Comparison of ENCODE assay signal across 8 cellular contexts in the genomic region with DNA sequence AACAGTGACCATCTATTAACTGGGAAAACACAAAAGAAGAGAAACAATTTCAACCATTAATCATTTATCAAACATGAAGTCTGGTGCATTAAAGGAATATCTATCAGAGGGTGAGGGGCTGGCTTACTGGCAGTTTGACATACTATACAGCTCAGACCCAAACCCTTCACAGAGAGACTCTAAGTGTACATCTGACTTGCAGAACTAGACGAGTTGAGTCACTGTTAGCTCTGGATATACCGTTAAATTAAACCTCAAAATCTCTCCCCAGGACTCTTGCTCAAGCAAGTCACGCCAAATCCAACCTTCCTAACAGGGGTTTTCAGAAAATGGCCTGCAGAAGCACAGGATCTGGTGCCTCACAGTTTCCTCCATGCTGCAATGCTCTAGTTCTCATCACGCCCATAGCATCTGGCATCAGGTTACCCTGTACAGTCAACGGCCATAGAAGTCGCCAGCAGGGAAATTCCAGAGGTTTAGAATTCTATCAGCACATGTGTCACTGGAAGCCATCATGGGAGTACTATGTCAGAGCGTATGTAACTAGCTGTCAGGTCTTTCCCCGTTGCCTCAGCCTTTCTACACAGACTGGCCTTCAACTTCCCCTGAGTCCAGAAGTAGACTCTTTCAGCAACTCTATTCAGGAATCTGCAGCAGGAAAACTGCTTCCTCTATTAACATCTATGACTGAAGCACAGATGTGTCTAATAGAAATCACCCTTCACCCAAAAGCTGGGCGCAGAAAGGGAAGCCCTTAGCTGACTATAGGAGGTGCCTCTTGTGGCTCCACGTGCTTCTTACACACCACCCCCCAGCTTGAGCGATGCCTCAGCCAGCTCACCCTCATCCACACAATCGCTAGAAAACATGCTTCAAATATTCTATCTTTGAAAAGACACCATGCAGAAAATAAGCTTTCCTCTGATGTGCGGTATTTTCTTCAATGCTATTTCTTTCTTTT. TPM values are rescaled to one million over a fixed set of nuclear protein-coding genes. Genes with fewer than 3 reads are reported as not detected.
DNase-seq lines count a peak whose midpoint lies in the region; ATAC-seq and FAIRE-seq lines count a peak whose summit lies in the region.

No MANE protein-coding gene starts in this region.

- H3K4me1 ChIP-seq in CD4-positive, alpha-beta memory T cell (ENCODE audit: insufficient read depth, low read length) = peaks cover 55% of the 10 kb centered on the region
- H3K4me1 ChIP-seq in naive thymus-derived CD4-positive, alpha-beta T cell (ENCODE audit: control insufficient read depth in 2 of 2, insufficient read depth in 2 of 2, low read length in 2 of 2) = peaks cover 51 to 55% of the 10 kb centered on the region in 2 donors

- no peaks in the 10 kb centered on the region for H3K27me3 ChIP-seq in CD4-positive, alpha-beta memory T cell (ENCODE audit: insufficient read depth, low read length)
- H3K27me3 ChIP-seq in naive thymus-derived CD4-positive, alpha-beta T cell (ENCODE audit: control insufficient read depth in 2 of 2, insufficient read depth in 2 of 2, low read length in 2 of 2) = no peaks in the 10 kb centered on the region

- intact Hi-C loops in CD4-positive, alpha-beta memory T cell (cut with micrococcal nuclease) = loop anchor here (1.0 kb wide), 1 partner anchor 8 kb away; no protein-coding TSS in a partner anchor
- intact Hi-C loops in naive thymus-derived CD4-positive, alpha-beta T cell (cut with micrococcal nuclease) = loop anchor here in 1 of 2 donors (1.0 kb wide), 1 partner anchor 8 kb away; no protein-coding TSS in a partner anchor

- no peaks in the 10 kb centered on the region for H3K9me3 Mint-ChIP-seq in CD4-positive, alpha-beta memory T cell
- H3K9me3 Mint-ChIP-seq in activated naive CD4-positive, alpha-beta T cell treated with anti-CD3 and anti-CD28 coated beads, Interleukin-2, amount 50 U/mL, for 72 hours = no peaks in the 10 kb centered on the region
- no peaks in the 10 kb centered on the region for H3K9me3 Mint-ChIP-seq in naive thymus-derived CD4-positive, alpha-beta T cell

- H3K36me3 Mint-ChIP-seq in CD4-positive, alpha-beta memory T cell = peaks cover 71 to 83% of the 10 kb centered on the region in 2 donors
- H3K36me3 Mint-ChIP-seq in activated naive CD4-positive, alpha-beta T cell treated with anti-CD3 and anti-CD28 coated beads, Interleukin-2, amount 50 U/mL, for 72 hours = peaks cover 38 to 68% of the 10 kb centered on the region in 2 donors
- H3K36me3 Mint-ChIP-seq in naive thymus-derived CD4-positive, alpha-beta T cell = peaks cover 15 to 55% (median 48%) of the 10 kb centered on the region in 5 donors

- peak overlapping the region; percentile 42 for H3K27ac ChIP-seq in CD4-positive, alpha-beta memory T cell (ENCODE audit: low read depth, low read length)
- H3K27ac ChIP-seq in naive thymus-derived CD4-positive, alpha-beta T cell (ENCODE audit: low read depth, low read length) = peak overlapping the region; percentile 40

- peaks cover 69% of the 10 kb centered on the region for H3K36me3 ChIP-seq in CD4-positive, alpha-beta memory T cell (ENCODE audit: insufficient read depth, low read length)
- H3K36me3 ChIP-seq in naive thymus-derived CD4-positive, alpha-beta T cell (ENCODE audit: control insufficient read depth in 2 of 3, insufficient read depth in 3 of 3, low read length in 3 of 3) = peaks cover 26 to 81% (median 27%) of the 10 kb centered on the region in 3 experiments

- peak overlapping the region; percentile 5 to 82 (median 55) for H3K4me3 Mint-ChIP-seq in CD4-positive, alpha-beta memory T cell
- H3K4me3 Mint-ChIP-seq in naive thymus-derived CD4-positive, alpha-beta T cell = peak overlapping the region; percentile 13 to 100 (median 60)

- no peak overlapping the region for H3K4me3 ChIP-seq in CD4-positive, alpha-beta memory T cell (ENCODE audit: low read length in 2 of 2)
- no peak overlapping the region for H3K4me3 ChIP-seq in naive thymus-derived CD4-positive, alpha-beta T cell (ENCODE audit: low read length)

- peak overlapping the region; percentile 23 to 99 (median 77) for H3K27ac Mint-ChIP-seq in CD4-positive, alpha-beta memory T cell
- peak overlapping the region; percentile 48 to 79 for H3K27ac Mint-ChIP-seq in activated naive CD4-positive, alpha-beta T cell treated with anti-CD3 and anti-CD28 coated beads, Interleukin-2, amount 50 U/mL, for 72 hours
- H3K27ac Mint-ChIP-seq in naive thymus-derived CD4-positive, alpha-beta T cell = peak overlapping the region in 8 of 9 donors; percentile 61 to 100 (median 90)

- peak; percentile 72 for ATAC-seq in HG02798 (IDR thresholded peaks at IDR 0.05; ENCODE audit: poor library complexity, unreplicated experiment)
- ATAC-seq in activated naive CD4-positive, alpha-beta T cell treated with anti-CD3 and anti-CD28 coated beads, Interleukin-2, amount 50 U/mL, for 72 hours = peak; percentile 69 to 91
- peak; percentile 64 for ATAC-seq in naive thymus-derived CD4-positive, alpha-beta T cell

- H3K4me1 Mint-ChIP-seq in CD4-positive, alpha-beta memory T cell = peaks cover 49 to 72% (median 59%) of the 10 kb centered on the region in 4 donors
- peaks cover 54 to 67% (median 62%) of the 10 kb centered on the region in 7 donors for H3K4me1 Mint-ChIP-seq in naive thymus-derived CD4-positive, alpha-beta T cell

- H3K27me3 Mint-ChIP-seq in CD4-positive, alpha-beta memory T cell = no peaks in the 10 kb centered on the region
- no peaks in the 10 kb centered on the region for H3K27me3 Mint-ChIP-seq in naive thymus-derived CD4-positive, alpha-beta T cell

- POLR2A ChIA-PET in CD4-positive, alpha-beta memory T cell (lab: Charles Lee; ENCODE audit: partially characterized antibody) = interaction anchor here (1.2 to 14.3 kb wide), 6 partner anchors 4 to 221 kb away, joined by 3 to 268 read pairs (median 6); a partner anchor contains a TSS
- POLR2A ChIA-PET in naive thymus-derived CD4-positive, alpha-beta T cell (lab: Charles Lee) = interaction anchor here (0.6 to 12.6 kb wide), 7 partner anchors 8 to 38 kb away, joined by 3 to 220 read pairs (median 3); a partner anchor contains a TSS

- CTCF ChIA-PET in CD4-positive, alpha-beta memory T cell (lab: Charles Lee; ENCODE audit: partially characterized antibody) = interaction anchor here (0.7 to 5.8 kb wide), 5 partner anchors 9 to 202 kb away, joined by 3 to 33 read pairs (median 8); no protein-coding TSS in a partner anchor
- CTCF ChIA-PET in naive thymus-derived CD4-positive, alpha-beta T cell (lab: Charles Lee) = interaction anchor here (1.6 kb wide), 1 partner anchor 9 kb away, joined by 4 read pairs; no protein-coding TSS in a partner anchor

- FAIRE-seq in RCC 7860 (lab: Jason Lieb, UNC) = no peak

- peak in 1 of 5 donors; percentile 61 for DNase-seq in CD4-positive, alpha-beta memory T cell
- DNase-seq in activated naive CD4-positive, alpha-beta T cell treated with anti-CD3 and anti-CD28 coated beads, Interleukin-2, amount 50 U/mL, for 72 hours (ENCODE audit: low spot score in 2 of 2) = no peak
- DNase-seq in naive thymus-derived CD4-positive, alpha-beta T cell = peak in 2 of 9 donors; percentile 33 to 37
- DNase-seq in NCI-H226 (no peak), RCC 7860 (ENCODE audit: low spot score) (no peak), ecto neural progenitor cell (ENCODE audit: low spot score) (no peak)
- DNase-seq in central memory CD4-positive, alpha-beta T cell = no peak

- H3K9me3 ChIP-seq in CD4-positive, alpha-beta memory T cell (ENCODE audit: control insufficient read depth in 1 of 2, low read length in 2 of 2) = no peaks in the 10 kb centered on the region
- no peaks in the 10 kb centered on the region for H3K9me3 ChIP-seq in naive thymus-derived CD4-positive, alpha-beta T cell (ENCODE audit: control insufficient read depth in 2 of 3, low read length in 3 of 3)

RNA-seq across cellular contexts. Expression of a gene that starts 9.3 kb away (rescaled TPM):
- 100 to 1,000 TPM; 188 to 195 TPM for total RNA-seq in CD4-positive, alpha-beta memory T cell
- polyA plus RNA-seq in CD4-positive, alpha-beta memory T cell = 10 to 100 TPM; 29.8 to 54.7 TPM
- total RNA-seq in activated naive CD4-positive, alpha-beta T cell treated with anti-CD3 and anti-CD28 coated beads, Interleukin-2, amount 50 U/mL, for 72 hours = 100 to 1,000 TPM in 1 of 2 donors, 10 to 100 TPM in 1; 92.2 to 112 TPM
- total RNA-seq in naive thymus-derived CD4-positive, alpha-beta T cell = 100 to 1,000 TPM; 144 to 200 (median 178) TPM
- 100 to 1,000 TPM in 1 of 2 donors, 10 to 100 TPM in 1; 75.7 to 107 TPM for polyA plus RNA-seq in naive thymus-derived CD4-positive, alpha-beta T cell

RNA-seq across cellular contexts. Expression of a gene that starts 35.8 kb away (rescaled TPM):
- total RNA-seq in CD4-positive, alpha-beta memory T cell = 10 to 100 TPM; 33.0 to 33.4 TPM
- 10 to 100 TPM; 20.8 to 24.3 TPM for polyA plus RNA-seq in CD4-positive, alpha-beta memory T cell
- total RNA-seq in activated naive CD4-positive, alpha-beta T cell treated with anti-CD3 and anti-CD28 coated beads, Interleukin-2, amount 50 U/mL, for 72 hours = 10 to 100 TPM; 20.2 to 27.7 TPM
- 10 to 100 TPM; 18.5 to 30.5 (median 20.2) TPM for total RNA-seq in naive thymus-derived CD4-positive, alpha-beta T cell
- 10 to 100 TPM in 1 of 2 donors, 1 to 10 TPM in 1; 8.9 to 14.5 TPM for polyA plus RNA-seq in naive thymus-derived CD4-positive, alpha-beta T cell

RNA-seq across cellular contexts. Expression of a gene that starts 36.1 kb away (rescaled TPM):
- 10 to 100 TPM; 29.8 to 33.2 TPM for total RNA-seq in CD4-positive, alpha-beta memory T cell
- polyA plus RNA-seq in CD4-positive, alpha-beta memory T cell = 10 to 100 TPM; 10.1 to 11.2 TPM
- total RNA-seq in activated naive CD4-positive, alpha-beta T cell treated with anti-CD3 and anti-CD28 coated beads, Interleukin-2, amount 50 U/mL, for 72 hours = 10 to 100 TPM; 11.9 to 30.1 TPM
- total RNA-seq in naive thymus-derived CD4-positive, alpha-beta T cell = 10 to 100 TPM; 20.2 to 33.3 (median 21.7) TPM
- polyA plus RNA-seq in naive thymus-derived CD4-positive, alpha-beta T cell = 10 to 100 TPM in 1 of 2 donors, 1 to 10 TPM in 1; 9.4 to 13.3 TPM
